ENCODE assay signal across 1 cellular context in the genomic region with DNA sequence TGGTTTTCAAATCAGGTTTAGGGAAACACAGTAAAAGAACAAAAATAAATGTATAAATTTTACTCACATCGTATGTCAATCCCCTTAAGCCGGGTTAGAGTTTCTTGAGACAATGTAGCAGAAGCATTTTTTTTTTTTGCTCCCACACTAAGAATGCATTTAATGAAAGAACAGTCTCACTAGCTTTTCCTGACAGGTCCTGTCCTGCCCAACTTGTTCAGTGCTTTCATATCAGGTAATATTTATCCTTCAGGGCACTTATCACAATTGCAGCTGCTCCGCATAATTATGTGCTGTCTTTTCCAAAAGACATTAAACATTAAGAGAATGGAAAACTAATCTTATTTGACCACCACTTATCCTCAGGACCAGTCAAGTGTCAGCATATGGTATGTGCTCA.
TF ChIP-seq lines count a peak whose summit lies in the region.

No MANE protein-coding gene starts in this region.

TF ChIP-seq in HepG2, 621 proteins besides CTCF, POLR2A, EP300 and RAD21 (continued from another document):
- TF ChIP-seq, protein P1, sequence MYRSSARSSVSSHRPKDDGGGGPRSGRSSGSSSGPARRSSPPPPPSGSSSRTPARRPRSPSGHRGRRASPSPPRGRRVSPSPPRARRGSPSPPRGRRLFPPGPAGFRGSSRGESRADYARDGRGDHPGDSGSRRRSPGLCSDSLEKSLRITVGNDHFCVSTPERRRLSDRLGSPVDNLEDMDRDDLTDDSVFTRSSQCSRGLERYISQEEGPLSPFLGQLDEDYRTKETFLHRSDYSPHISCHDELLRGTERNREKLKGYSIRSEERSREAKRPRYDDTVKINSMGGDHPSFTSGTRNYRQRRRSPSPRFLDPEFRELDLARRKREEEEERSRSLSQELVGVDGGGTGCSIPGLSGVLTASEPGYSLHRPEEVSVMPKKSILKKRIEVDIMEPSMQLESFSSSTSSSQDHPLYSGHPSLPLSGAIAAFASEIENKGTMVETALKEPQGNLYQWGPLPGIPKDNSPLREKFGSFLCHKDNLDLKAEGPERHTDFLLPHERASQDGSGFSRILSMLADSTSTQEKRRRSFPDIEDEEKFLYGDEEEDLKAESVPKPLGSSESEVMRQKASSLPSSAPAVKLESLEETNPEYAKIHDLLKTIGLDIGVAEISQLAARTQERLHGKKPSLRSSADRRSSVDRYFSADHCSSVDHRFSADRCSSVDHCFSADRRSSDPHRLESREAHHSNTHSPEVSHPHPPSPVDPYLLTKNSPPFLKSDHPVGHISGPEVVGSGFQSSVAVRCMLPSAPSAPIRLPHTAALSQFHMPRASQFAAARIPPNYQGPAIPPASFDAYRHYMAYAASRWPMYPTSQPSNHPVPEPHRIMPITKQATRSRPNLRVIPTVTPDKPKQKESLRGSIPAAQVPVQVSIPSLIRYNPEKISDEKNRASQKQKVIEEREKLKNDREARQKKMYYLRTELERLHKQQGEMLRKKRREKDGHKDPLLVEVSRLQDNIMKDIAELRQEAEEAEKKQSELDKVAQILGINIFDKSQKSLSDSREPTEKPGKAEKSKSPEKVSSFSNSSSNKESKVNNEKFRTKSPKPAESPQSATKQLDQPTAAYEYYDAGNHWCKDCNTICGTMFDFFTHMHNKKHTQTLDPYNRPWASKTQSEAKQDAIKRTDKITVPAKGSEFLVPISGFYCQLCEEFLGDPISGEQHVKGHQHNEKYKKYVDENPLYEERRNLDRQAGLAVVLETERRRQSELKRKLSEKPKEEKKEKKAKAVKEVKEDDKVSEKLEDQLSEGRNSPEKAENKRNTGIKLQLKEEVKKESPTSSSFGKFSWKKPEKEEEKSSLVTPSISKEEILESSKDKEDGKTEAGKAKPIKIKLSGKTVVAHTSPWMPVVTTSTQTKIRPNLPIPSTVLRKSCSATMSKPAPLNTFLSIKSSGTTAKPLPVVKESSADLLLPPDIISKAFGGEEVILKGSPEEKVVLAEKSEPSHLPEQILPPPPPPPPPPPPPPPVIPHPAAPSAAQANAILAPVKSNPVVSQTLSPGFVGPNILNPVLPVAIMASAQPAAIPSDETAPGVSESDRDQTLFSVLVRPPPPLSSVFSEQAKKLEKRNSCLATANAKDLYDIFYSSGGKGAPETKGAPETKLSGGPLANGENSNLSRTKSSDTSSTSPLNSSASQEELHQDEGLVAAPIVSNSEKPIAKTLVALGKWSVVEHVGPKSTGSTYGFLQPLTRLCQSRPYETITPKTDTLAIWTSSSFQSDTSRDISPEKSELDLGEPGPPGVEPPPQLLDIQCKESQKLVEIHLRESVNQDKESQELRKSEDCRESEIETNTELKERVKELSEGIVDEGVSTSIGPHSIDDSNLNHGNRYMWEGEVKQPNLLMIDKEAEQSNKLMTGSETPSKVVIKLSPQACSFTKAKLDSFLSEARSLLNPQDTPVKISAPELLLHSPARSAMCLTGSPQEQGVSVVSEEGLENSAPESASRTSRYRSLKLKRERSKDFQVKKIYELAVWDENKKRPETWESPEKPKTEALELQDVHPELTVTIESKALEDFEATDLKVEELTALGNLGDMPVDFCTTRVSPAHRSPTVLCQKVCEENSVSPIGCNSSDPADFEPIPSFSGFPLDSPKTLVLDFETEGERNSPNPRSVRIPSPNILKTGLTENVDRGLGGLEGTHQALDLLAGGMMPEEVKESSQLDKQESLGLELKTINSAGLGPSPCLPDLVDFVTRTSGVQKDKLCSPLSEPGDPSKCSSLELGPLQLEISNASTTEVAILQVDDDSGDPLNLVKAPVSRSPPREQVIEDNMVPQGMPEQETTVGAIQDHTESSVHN (CRISPR knock-in tag; IDR thresholded peaks at IDR 0.05), result no peak
- TF ChIP-seq, protein P2, sequence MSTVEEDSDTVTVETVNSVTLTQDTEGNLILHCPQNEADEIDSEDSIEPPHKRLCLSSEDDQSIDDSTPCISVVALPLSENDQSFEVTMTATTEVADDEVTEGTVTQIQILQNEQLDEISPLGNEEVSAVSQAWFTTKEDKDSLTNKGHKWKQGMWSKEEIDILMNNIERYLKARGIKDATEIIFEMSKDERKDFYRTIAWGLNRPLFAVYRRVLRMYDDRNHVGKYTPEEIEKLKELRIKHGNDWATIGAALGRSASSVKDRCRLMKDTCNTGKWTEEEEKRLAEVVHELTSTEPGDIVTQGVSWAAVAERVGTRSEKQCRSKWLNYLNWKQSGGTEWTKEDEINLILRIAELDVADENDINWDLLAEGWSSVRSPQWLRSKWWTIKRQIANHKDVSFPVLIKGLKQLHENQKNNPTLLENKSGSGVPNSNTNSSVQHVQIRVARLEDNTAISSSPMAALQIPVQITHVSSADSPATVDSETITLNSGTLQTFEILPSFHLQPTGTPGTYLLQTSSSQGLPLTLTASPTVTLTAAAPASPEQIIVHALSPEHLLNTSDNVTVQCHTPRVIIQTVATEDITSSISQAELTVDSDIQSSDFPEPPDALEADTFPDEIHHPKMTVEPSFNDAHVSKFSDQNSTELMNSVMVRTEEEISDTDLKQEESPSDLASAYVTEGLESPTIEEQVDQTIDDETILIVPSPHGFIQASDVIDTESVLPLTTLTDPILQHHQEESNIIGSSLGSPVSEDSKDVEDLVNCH (CRISPR knock-in tag; IDR thresholded peaks at IDR 0.05), result no peak
- no peak for TF ChIP-seq ARNTL (CRISPR knock-in tag; IDR thresholded peaks at IDR 0.05)
TF ChIP-seq in HepG2: peak in this region for 0.
